In genomic region chr4:13327991-13328390, GRCh38 we compare ENCODE assay signal across 25 cellular contexts.
"Had no signal": no experiment of that assay in that cellular context is flagged by ENCODE, and none has a peak within 500 bp of the region (broad histone marks: within the 10 kb centered on the region; RNA-seq: fewer than 3 reads in every experiment).

No MANE protein-coding gene starts in this region.

- H3K4me2 ChIP-seq: SK-N-SH had no signal

- H3K4me1 ChIP-seq: Peyer's patch, SJCRH30 had no signal

- H3K9me2 ChIP-seq: SK-N-SH had no signal

- H3K27me3 ChIP-seq: Peyer's patch, SJCRH30 had no signal

- H3K36me3 ChIP-seq: Peyer's patch, SJCRH30 had no signal

- DNase-seq: activated CD4-positive, alpha-beta memory T cell treated with anti-CD3 and anti-CD28 coated beads for 36 hours; activated CD4-positive, alpha-beta T cell treated with anti-CD3 and anti-CD28 coated beads, Interleukin-2, amount 10 ng/mL, durations not matched to agents 7 days and 5 days; activated CD4-positive, CD25-positive, alpha-beta regulatory T cell; activated gamma-delta T cell; activated naive CD4-positive, alpha-beta T cell treated with anti-CD3 and anti-CD28 coated beads for 36 hours; activated T-cell treated with anti-CD3 and anti-CD28 coated beads for 4 hours; activated T-cell treated with anti-CD3 and anti-CD28 coated beads, Interleukin-2, amount 50 U/mL, for 48 hours; amygdala; caudate nucleus; NCI-H1092; NCI-H1417; NCI-H1930; NCI-H2107; NCI-H2171 treated with DMSO at 0.1 percent for 48 hours; NCI-H510A; NCI-H69; NK-92 treated with Interleukin-12 subunit alpha and Interleukin-12 subunit beta, amount 100 ng/mL, for 24 hours; Peyer's patch; Right ventricle myocardium superior; SJCRH30; SK-N-SH; T-helper 1 cell had no signal

- H3K27ac ChIP-seq: Peyer's patch, RWPE1, SJCRH30, VCaP had no signal

- H3K9ac ChIP-seq: SK-N-SH had no signal

- ATAC-seq: activated T-helper 17 cell treated with anti-CD3 and anti-CD28 coated beads, Interleukin-2, amount 50 U/mL, for 72 hours had no signal

- H3K9me3 ChIP-seq: Peyer's patch, SK-N-SH had no signal

- H3K4me3 ChIP-seq: Peyer's patch, SJCRH30 had no signal
